In the genomic region with DNA sequence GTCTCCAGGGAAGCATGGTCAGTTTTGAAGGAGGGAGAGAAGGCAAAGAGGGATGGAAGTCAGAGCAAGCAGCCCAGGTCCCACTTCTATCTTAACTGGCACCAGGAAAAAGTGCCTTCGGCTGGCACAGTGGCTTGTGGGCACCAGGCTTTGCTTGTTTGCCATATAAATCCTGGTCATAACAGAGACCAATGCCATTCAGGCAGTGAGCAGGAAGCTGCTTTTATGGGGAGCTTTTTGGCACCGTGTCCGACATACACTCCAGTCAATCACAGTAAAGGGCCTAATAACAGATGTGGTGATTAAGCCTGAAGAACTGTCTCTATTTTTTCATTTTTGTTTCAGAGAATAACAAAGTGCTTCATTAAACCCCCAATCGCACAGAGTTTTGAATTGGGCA, we compare ENCODE assay signal across 26 cellular contexts. TPM values are rescaled to one million over a fixed set of nuclear protein-coding genes. Genes with fewer than 3 reads are reported as not detected.
DNase-seq lines count a peak whose midpoint lies in the region; ATAC-seq, FAIRE-seq and TF ChIP-seq lines count a peak whose summit lies in the region.
"Had no signal": no experiment of that assay in that cellular context is flagged by ENCODE, and none has a peak within 500 bp of the region (broad histone marks: within the 10 kb centered on the region; RNA-seq: fewer than 3 reads in every experiment).

No MANE protein-coding gene starts in this region.

- H3K4me3 Mint-ChIP-seq in nephron = no peak overlapping the region
- H3K4me3 Mint-ChIP-seq: activated naive CD8-positive, alpha-beta T cell treated with anti-CD3 and anti-CD28 coated beads, Interleukin-2, amount 50 U/mL, for 24 hours; activated T-cell treated with anti-CD3 and anti-CD28 coated beads, Interleukin-2, amount 50 U/mL, for 24 hours; IgD-negative memory B cell had no signal

- in situ Hi-C loops in ACHN (cut with HindIII; ENCODE audit: low pct_ligation_motif_present, low pct_unique_long_range_greater_than_20kb, low sequenced_read_pairs) = no loop called here

- no peak for FAIRE-seq in GM12891 (lab: Jason Lieb, UNC)
- FAIRE-seq: GM12892, H54 had no signal

- no peaks in the 10 kb centered on the region for H3K27me3 Mint-ChIP-seq in nephron (ENCODE audit: low read depth)
- H3K27me3 Mint-ChIP-seq: activated naive CD8-positive, alpha-beta T cell treated with anti-CD3 and anti-CD28 coated beads, Interleukin-2, amount 50 U/mL, for 24 hours had no signal

- ATAC-seq in HG03097 (IDR thresholded peaks at IDR 0.05; ENCODE audit: low FRiP score, unreplicated experiment) = no peak
- ATAC-seq: activated naive CD8-positive, alpha-beta T cell treated with anti-CD3 and anti-CD28 coated beads, Interleukin-2, amount 50 U/mL, for 24 hours; sciatic nerve had no signal

- intact Hi-C loops in colonic mucosa (cut with DNase I) = loop anchor here (10.0 kb wide), 1 partner anchor 477 kb away; no protein-coding TSS in a partner anchor

- DNase-seq in LNCaP clone FGC (ENCODE audit: low read depth) = peak; percentile 84
- DNase-seq in colonic mucosa = peak; percentile 47
- no peak for DNase-seq in ACHN
- DNase-seq in GM12891 (ENCODE audit: insufficient read length, low spot score) = no peak
- DNase-seq in activated effector memory CD4-positive, alpha-beta T cell treated with anti-CD3 and anti-CD28 coated beads, Interleukin-2, amount 50 U/mL, for 16 hours = no peak
- DNase-seq: activated CD4-positive, alpha-beta T cell treated with anti-CD3 and anti-CD28 coated beads for 48 hours; activated gamma-delta T cell treated with Interleukin-2 at 50 U/mL for 16 hours; activated naive CD8-positive, alpha-beta T cell treated with anti-CD3 and anti-CD28 coated beads, Interleukin-2, amount 50 U/mL, for 24 hours; activated T-cell treated with anti-CD3 and anti-CD28 coated beads, Interleukin-2, amount 50 U/mL, for 24 hours; Calu3; cerebellar nuclear complex; effector CD8-positive, alpha-beta T cell; kidney glomerular epithelial cell; Peyer's patch; SHP77 treated with DMSO at 0.1 percent for 48 hours; stimulated activated naive CD4-positive, alpha-beta T cell; uterus had no signal

- peak overlapping the region; percentile 73 for H3K27ac ChIP-seq in C4-2B
- no peak overlapping the region for H3K27ac ChIP-seq in colonic mucosa
- H3K27ac ChIP-seq: epithelial cell of prostate, Peyer's patch, thoracic aorta, uterus had no signal

- no peaks in the 10 kb centered on the region for H3K9me3 ChIP-seq in colonic mucosa
- H3K9me3 ChIP-seq: Peyer's patch, thoracic aorta, uterus had no signal

- peaks cover 3% of the 10 kb centered on the region for H3K36me3 Mint-ChIP-seq in nephron (ENCODE audit: low read depth)
- H3K36me3 Mint-ChIP-seq: IgD-negative memory B cell had no signal

- no peaks in the 10 kb centered on the region for H3K9me3 Mint-ChIP-seq in nephron
- H3K9me3 Mint-ChIP-seq: activated naive CD8-positive, alpha-beta T cell treated with anti-CD3 and anti-CD28 coated beads, Interleukin-2, amount 50 U/mL, for 24 hours; activated T-cell treated with anti-CD3 and anti-CD28 coated beads, Interleukin-2, amount 50 U/mL, for 24 hours had no signal

- peak overlapping the region in 2 of 3 experiments; percentile 43 to 67 for H3K27ac Mint-ChIP-seq in nephron
- H3K27ac Mint-ChIP-seq: activated naive CD8-positive, alpha-beta T cell treated with anti-CD3 and anti-CD28 coated beads, Interleukin-2, amount 50 U/mL, for 24 hours; activated T-cell treated with anti-CD3 and anti-CD28 coated beads, Interleukin-2, amount 50 U/mL, for 24 hours; IgD-negative memory B cell had no signal

- H3K4me1 Mint-ChIP-seq in nephron = peaks cover 67% of the 10 kb centered on the region
- H3K4me1 Mint-ChIP-seq: activated naive CD8-positive, alpha-beta T cell treated with anti-CD3 and anti-CD28 coated beads, Interleukin-2, amount 50 U/mL, for 24 hours had no signal

- no peak for TF ChIP-seq CTCF in C4-2B (conservative IDR thresholded peaks at IDR 0.05)
- no peak for TF ChIP-seq CTCF in LNCaP clone FGC (IDR thresholded peaks at IDR 0.05; ENCODE audit: control insufficient read depth, extremely low read depth, insufficient read depth)
- no peak for TF ChIP-seq CTCF in colonic mucosa (IDR thresholded peaks at IDR 0.05)
- TF ChIP-seq CTCF in nephron (IDR thresholded peaks at IDR 0.05; ENCODE audit: unreplicated experiment in 3 of 3) = no peak

- H3K4me1 ChIP-seq in colonic mucosa = peaks cover 4% of the 10 kb centered on the region
- H3K4me1 ChIP-seq: Peyer's patch, uterus had no signal

- H3K9ac ChIP-seq in colonic mucosa (ENCODE audit: low read depth in 2 of 2, low read length in 2 of 2) = no peak overlapping the region

- H3K36me3 ChIP-seq in colonic mucosa = no peaks in the 10 kb centered on the region
- H3K36me3 ChIP-seq: Peyer's patch, thoracic aorta, uterus had no signal

- H3K27me3 ChIP-seq in colonic mucosa = no peaks in the 10 kb centered on the region
- H3K27me3 ChIP-seq: Peyer's patch, uterus had no signal

- TF ChIP-seq POLR2A in GM12891 (IDR thresholded peaks at IDR 0.05; ENCODE audit: low read depth, low read length) = no peak

- H3K4me3 ChIP-seq in LNCaP clone FGC (ENCODE audit: low read depth, low read length) (no peak overlapping the region), colonic mucosa (no peak overlapping the region)
- H3K4me3 ChIP-seq: Peyer's patch, thoracic aorta, uterus had no signal

TF ChIP-seq in GM12891, 5 proteins besides CTCF, POLR2A, EP300 and RAD21:
- TF ChIP-seq POLR2AphosphoS5 (IDR thresholded peaks at IDR 0.05; ENCODE audit: low read depth, low read length) (no peak), POU2F2 (IDR thresholded peaks at IDR 0.05; ENCODE audit: low read depth, low read length) (no peak), SPI1 (IDR thresholded peaks at IDR 0.05; ENCODE audit: low read depth, low read length) (no peak), PAX5 (IDR thresholded peaks at IDR 0.05; ENCODE audit: insufficient read depth, low read length, severe bottlenecking) (no peak), TAF1 (IDR thresholded peaks at IDR 0.05; ENCODE audit: low read depth, low read length) (no peak)
TF ChIP-seq in GM12891: peak in this region for 0.

RNA-seq across cellular contexts. Expression of a gene that starts 21.5 kb away (rescaled TPM):
- total RNA-seq in colonic mucosa = under 1 TPM; 0.35 to 0.88 TPM
- polyA plus RNA-seq in GM12891 (2012; ENCODE audit: low read depth, missing spikeins) = not detected
- polyA plus RNA-seq: IgD-negative memory B cell had no signal

Comparison
In these comparisons a context has a peak if more than half of its experiments do, and no peak if none do; other contexts are left out.
1. DNase-seq: peak in LNCaP clone FGC (single experiment) and colonic mucosa (single experiment); none in ACHN (single experiment), GM12891 (single experiment) and activated effector memory CD4-positive, alpha-beta T cell treated with anti-CD3 and anti-CD28 coated beads, Interleukin-2, amount 50 U/mL, for 16 hours (single experiment).